1 cellular context compared by ENCODE assay signal in the genomic region with DNA sequence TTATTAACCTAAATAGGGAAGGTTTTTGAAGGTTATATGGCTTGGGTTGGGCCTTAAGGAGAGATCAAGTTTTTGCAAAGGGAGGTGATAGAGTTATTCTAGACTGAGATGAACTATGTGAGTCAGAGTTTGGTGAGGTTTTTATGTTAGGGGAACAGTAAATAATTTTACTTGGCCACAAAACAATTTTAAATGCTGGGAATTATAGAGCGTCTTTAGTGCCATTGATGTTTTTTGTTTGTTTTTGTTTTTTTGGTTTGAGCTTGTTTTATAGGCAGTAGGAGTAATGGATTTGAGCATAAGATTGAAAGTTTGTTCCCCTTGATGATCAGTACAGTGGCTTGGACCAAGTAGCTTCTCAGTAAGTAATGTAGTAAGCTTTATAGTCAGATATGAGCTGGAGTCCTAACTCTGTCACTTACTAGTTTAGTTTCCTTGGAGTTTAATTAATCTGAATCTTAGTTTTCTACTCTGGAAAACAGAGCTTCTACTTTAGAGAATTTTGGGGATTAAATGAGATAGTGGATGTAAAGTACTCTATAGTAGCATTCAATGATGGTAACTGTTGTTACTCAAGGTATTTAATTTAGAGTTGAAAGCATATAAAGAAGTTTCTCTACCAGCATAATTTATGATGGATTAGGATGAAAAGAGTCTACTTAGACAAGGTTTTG.
TF ChIP-seq lines count a peak whose summit lies in the region.

No MANE protein-coding gene starts in this region.

TF ChIP-seq in neural cell, 6 proteins besides CTCF, POLR2A, EP300 and RAD21 (continued from another document):
- TF ChIP-seq, protein P1, sequence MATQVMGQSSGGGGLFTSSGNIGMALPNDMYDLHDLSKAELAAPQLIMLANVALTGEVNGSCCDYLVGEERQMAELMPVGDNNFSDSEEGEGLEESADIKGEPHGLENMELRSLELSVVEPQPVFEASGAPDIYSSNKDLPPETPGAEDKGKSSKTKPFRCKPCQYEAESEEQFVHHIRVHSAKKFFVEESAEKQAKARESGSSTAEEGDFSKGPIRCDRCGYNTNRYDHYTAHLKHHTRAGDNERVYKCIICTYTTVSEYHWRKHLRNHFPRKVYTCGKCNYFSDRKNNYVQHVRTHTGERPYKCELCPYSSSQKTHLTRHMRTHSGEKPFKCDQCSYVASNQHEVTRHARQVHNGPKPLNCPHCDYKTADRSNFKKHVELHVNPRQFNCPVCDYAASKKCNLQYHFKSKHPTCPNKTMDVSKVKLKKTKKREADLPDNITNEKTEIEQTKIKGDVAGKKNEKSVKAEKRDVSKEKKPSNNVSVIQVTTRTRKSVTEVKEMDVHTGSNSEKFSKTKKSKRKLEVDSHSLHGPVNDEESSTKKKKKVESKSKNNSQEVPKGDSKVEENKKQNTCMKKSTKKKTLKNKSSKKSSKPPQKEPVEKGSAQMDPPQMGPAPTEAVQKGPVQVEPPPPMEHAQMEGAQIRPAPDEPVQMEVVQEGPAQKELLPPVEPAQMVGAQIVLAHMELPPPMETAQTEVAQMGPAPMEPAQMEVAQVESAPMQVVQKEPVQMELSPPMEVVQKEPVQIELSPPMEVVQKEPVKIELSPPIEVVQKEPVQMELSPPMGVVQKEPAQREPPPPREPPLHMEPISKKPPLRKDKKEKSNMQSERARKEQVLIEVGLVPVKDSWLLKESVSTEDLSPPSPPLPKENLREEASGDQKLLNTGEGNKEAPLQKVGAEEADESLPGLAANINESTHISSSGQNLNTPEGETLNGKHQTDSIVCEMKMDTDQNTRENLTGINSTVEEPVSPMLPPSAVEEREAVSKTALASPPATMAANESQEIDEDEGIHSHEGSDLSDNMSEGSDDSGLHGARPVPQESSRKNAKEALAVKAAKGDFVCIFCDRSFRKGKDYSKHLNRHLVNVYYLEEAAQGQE (IDR thresholded peaks at IDR 0.05; ENCODE audit: borderline replicate concordance), result no peak
- no peak for TF ChIP-seq MXI1 (conservative IDR thresholded peaks at IDR 0.05; ENCODE audit: poor library complexity, severe bottlenecking)
- no peak for TF ChIP-seq POLR2AphosphoS5 (IDR thresholded peaks at IDR 0.05)
TF ChIP-seq in neural cell: peak in this region for 0.
